16 cellular contexts compared by ENCODE assay signal in the genomic region with DNA sequence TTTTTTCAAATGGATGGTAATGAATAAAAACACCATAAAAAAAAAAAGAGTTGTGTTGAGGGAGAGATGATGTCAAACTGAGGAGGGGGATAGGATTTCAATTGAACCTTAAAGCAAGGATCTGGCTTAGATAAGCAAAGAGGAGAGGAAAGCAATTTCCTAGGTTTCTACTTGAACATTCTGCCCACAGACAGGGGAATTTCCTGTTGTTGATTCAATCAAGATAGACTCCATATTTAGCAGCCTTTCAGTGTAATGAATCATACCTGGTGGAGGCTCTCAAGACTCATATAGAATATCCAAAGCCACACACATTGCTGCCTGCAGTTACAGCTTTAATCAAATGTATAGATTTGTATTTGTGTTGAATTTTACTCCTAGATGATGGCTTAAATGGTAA.
"Had no signal": no experiment of that assay in that cellular context is flagged by ENCODE, and none has a peak within 500 bp of the region (broad histone marks: within the 10 kb centered on the region; RNA-seq: fewer than 3 reads in every experiment).

No MANE protein-coding gene starts in this region.

- H3K9me3 Mint-ChIP-seq: activated T-cell treated with anti-CD3 and anti-CD28 coated beads, Interleukin-2, amount 50 U/mL, for 4 hours; T-helper 1 cell treated with Interleukin-12 subunit alpha and Interleukin-12 subunit beta and Interleukin-4 antibody, amounts not matched to agents 30 μg/mL and 1 μg/mL, for 36 hours had no signal

- H3K4me1 ChIP-seq: gastrocnemius medialis, testis, upper lobe of right lung had no signal

- FAIRE-seq: keratinocyte had no signal

- H3K4me1 Mint-ChIP-seq: activated B cell treated with CpG ODN at 0.5 μM for 24 hours; activated CD8-positive, alpha-beta memory T cell treated with anti-CD3 and anti-CD28 coated beads, Interleukin-2, amount 10 ng/mL, durations not matched to agents 7 days and 5 days; mesothelial cell of epicardium; stimulated activated naive CD8-positive, alpha-beta T cell treated with anti-CD3 and anti-CD28 coated beads, Interleukin-15, amount 100 ng/mL, for 72 hours had no signal

- H3K4me3 ChIP-seq: gastrocnemius medialis, testis, upper lobe of right lung had no signal

- H3K9me3 ChIP-seq: gastrocnemius medialis, testis, upper lobe of right lung had no signal

- H3K36me3 ChIP-seq: gastrocnemius medialis, upper lobe of right lung had no signal

- H3K27me3 Mint-ChIP-seq: activated B cell treated with CpG ODN at 0.5 μM for 24 hours; activated CD8-positive, alpha-beta memory T cell treated with anti-CD3 and anti-CD28 coated beads, Interleukin-2, amount 10 ng/mL, durations not matched to agents 7 days and 5 days; stimulated activated naive CD8-positive, alpha-beta T cell treated with anti-CD3 and anti-CD28 coated beads, Interleukin-15, amount 100 ng/mL, for 72 hours had no signal

- ATAC-seq: activated CD8-positive, alpha-beta memory T cell treated with anti-CD3 and anti-CD28 coated beads, Interleukin-2, amount 10 ng/mL, durations not matched to agents 7 days and 5 days; activated naive CD4-positive, alpha-beta T cell treated with anti-CD3 and anti-CD28 coated beads, Interleukin-2, amount 50 U/mL, for 72 hours; activated T-cell treated with anti-CD3 and anti-CD28 coated beads, Interleukin-2, amount 50 U/mL, for 4 hours; gastrocnemius medialis; left ventricle myocardium superior; stimulated activated naive CD8-positive, alpha-beta T cell treated with anti-CD3 and anti-CD28 coated beads, Interleukin-15, amount 100 ng/mL, for 72 hours; upper lobe of right lung had no signal

- H3K36me3 Mint-ChIP-seq: activated CD8-positive, alpha-beta memory T cell treated with anti-CD3 and anti-CD28 coated beads, Interleukin-2, amount 10 ng/mL, durations not matched to agents 7 days and 5 days; activated naive CD4-positive, alpha-beta T cell treated with anti-CD3 and anti-CD28 coated beads, Interleukin-2, amount 50 U/mL, for 72 hours; mesothelial cell of epicardium had no signal

- H3K27ac Mint-ChIP-seq: activated B cell treated with CpG ODN at 0.5 μM for 24 hours; activated CD8-positive, alpha-beta memory T cell treated with anti-CD3 and anti-CD28 coated beads, Interleukin-2, amount 10 ng/mL, durations not matched to agents 7 days and 5 days; activated naive CD4-positive, alpha-beta T cell treated with anti-CD3 and anti-CD28 coated beads, Interleukin-2, amount 50 U/mL, for 72 hours; mesothelial cell of epicardium; T-helper 1 cell treated with Interleukin-12 subunit alpha and Interleukin-12 subunit beta and Interleukin-4 antibody, amounts not matched to agents 30 μg/mL and 1 μg/mL, for 36 hours had no signal

- DNase-seq: activated B cell treated with CpG ODN at 0.5 μM for 24 hours; activated CD4-positive, alpha-beta T cell treated with anti-CD3 and anti-CD28 coated beads, Interleukin-2, amount 50 U/mL, for 1 hour; activated CD8-positive, alpha-beta memory T cell treated with anti-CD3 and anti-CD28 coated beads, Interleukin-2, amount 10 ng/mL, durations not matched to agents 7 days and 5 days; activated effector memory CD4-positive, alpha-beta T cell treated with anti-CD3 and anti-CD28 coated beads, Interleukin-2, amount 50 U/mL, for 16 hours; activated T-cell treated with anti-CD3 and anti-CD28 coated beads, Interleukin-2, amount 50 U/mL, for 4 hours; gastrocnemius medialis; left ventricle myocardium superior; stimulated activated CD4-positive, alpha-beta T cell treated with anti-CD3 and anti-CD28 coated beads, Interleukin-15, amount 100 ng/mL, for 24 hours; stimulated activated CD4-positive, alpha-beta T cell treated with anti-CD3 and anti-CD28 coated beads, Interleukin-4, amount 100 ng/mL, for 24 hours; stimulated activated naive CD8-positive, alpha-beta T cell treated with anti-CD3 and anti-CD28 coated beads, Interleukin-15, amount 100 ng/mL, for 72 hours; testis; upper lobe of right lung had no signal

- H3K4me3 Mint-ChIP-seq: activated B cell treated with CpG ODN at 0.5 μM for 24 hours; activated CD8-positive, alpha-beta memory T cell treated with anti-CD3 and anti-CD28 coated beads, Interleukin-2, amount 10 ng/mL, durations not matched to agents 7 days and 5 days; activated T-cell treated with anti-CD3 and anti-CD28 coated beads, Interleukin-2, amount 50 U/mL, for 4 hours; mesothelial cell of epicardium; stimulated activated naive CD8-positive, alpha-beta T cell treated with anti-CD3 and anti-CD28 coated beads, Interleukin-15, amount 100 ng/mL, for 72 hours; T-helper 1 cell treated with Interleukin-12 subunit alpha and Interleukin-12 subunit beta and Interleukin-4 antibody, amounts not matched to agents 30 μg/mL and 1 μg/mL, for 36 hours had no signal

- H3K27me3 ChIP-seq: gastrocnemius medialis, testis, upper lobe of right lung had no signal

- H3K27ac ChIP-seq: gastrocnemius medialis, testis, upper lobe of right lung had no signal
